ENCODE assay signal across 21 cellular contexts in genomic region chr9:135660407-135660806, GRCh38. TPM values are rescaled to one million over a fixed set of nuclear protein-coding genes. Genes with fewer than 3 reads are reported as not detected.
A peak's percentile ranks its signal among the peaks of the same experiment; 100 is the strongest.
DNase-seq lines count a peak whose midpoint lies in the region; ATAC-seq and TF ChIP-seq lines count a peak whose summit lies in the region.
"Had no signal": no experiment of that assay in that cellular context is flagged by ENCODE, and none has a peak within 500 bp of the region (broad histone marks: within the 10 kb centered on the region; RNA-seq: fewer than 3 reads in every experiment).

No MANE protein-coding gene starts in this region.

- TF ChIP-seq CTCF in coronary artery (IDR thresholded peaks at IDR 0.05) (no peak), neural progenitor cell (IDR thresholded peaks at IDR 0.05) (no peak), HFFc6 (IDR thresholded peaks at IDR 0.05) (no peak)

- H2AFZ ChIP-seq in neural progenitor cell (replicated peaks) = no peak overlapping the region

- DNase-seq in H7 (peak; percentile 7), coronary artery (ENCODE audit: low spot score) (peak; percentile 14), neural progenitor cell (ENCODE audit: low spot score) (no peak), HFFc6 (no peak), DMS153 (lab: John Stamatoyannopoulos, UW) (no peak)
- DNase-seq: BE2C; C1 segment of cervical spinal cord; CD4-positive, alpha-beta memory T cell; CD4-positive, CD25-positive, alpha-beta regulatory T cell; CD8-positive, alpha-beta memory T cell; COR-L47; DMS 273 treated with DMSO at 0.1 percent for 48 hours; DMS79 treated with DMSO at 0.1 percent for 48 hours; GF-D8 had no signal

- H3K9me3 ChIP-seq in neural progenitor cell (ENCODE audit: low read depth) = no peaks in the 10 kb centered on the region
- H3K9me3 ChIP-seq: A549, BE2C, BLaER1 had no signal

- H3K36me3 ChIP-seq in H7 (replicated peaks; ENCODE audit: control insufficient read depth, insufficient read depth, low read length) (no peaks in the 10 kb centered on the region), neural progenitor cell (no peaks in the 10 kb centered on the region)
- H3K36me3 ChIP-seq: BE2C, BLaER1 had no signal

- H3K27ac Mint-ChIP-seq in neural progenitor cell = peak overlapping the region; percentile 93
- no peak overlapping the region for H3K27ac Mint-ChIP-seq in HFFc6
- H3K27ac Mint-ChIP-seq: CD4-positive, alpha-beta memory T cell; CD4-positive, CD25-positive, alpha-beta regulatory T cell had no signal

- no peak overlapping the region for H3K9ac ChIP-seq in neural progenitor cell
- H3K9ac ChIP-seq: BLaER1 had no signal

- H3K36me3 Mint-ChIP-seq in neural progenitor cell (no peaks in the 10 kb centered on the region), HFFc6 (ENCODE audit: low read depth) (no peaks in the 10 kb centered on the region)
- H3K36me3 Mint-ChIP-seq: CD14-positive monocyte; CD4-positive, alpha-beta memory T cell; CD4-positive, CD25-positive, alpha-beta regulatory T cell; CD8-positive, alpha-beta memory T cell had no signal

- peaks cover 13% of the 10 kb centered on the region for H3K4me1 ChIP-seq in neural progenitor cell
- H3K4me1 ChIP-seq: A549 had no signal

- peaks cover 19% of the 10 kb centered on the region for H3K27me3 Mint-ChIP-seq in neural progenitor cell (ENCODE audit: insufficient read depth, low read depth)
- peaks cover 10% of the 10 kb centered on the region for H3K27me3 Mint-ChIP-seq in HFFc6 (ENCODE audit: insufficient read depth)
- H3K27me3 Mint-ChIP-seq: CD4-positive, CD25-positive, alpha-beta regulatory T cell had no signal

- H3K79me2 ChIP-seq in neural progenitor cell (ENCODE audit: low read depth) = no peaks in the 10 kb centered on the region

- H3F3A ChIP-seq in neural progenitor cell (ENCODE audit: low read depth) = peaks cover 6% of the 10 kb centered on the region

- H3K4me2 ChIP-seq in neural progenitor cell = no peak overlapping the region
- H3K4me2 ChIP-seq: A549, BLaER1 had no signal

- no peaks in the 10 kb centered on the region for H4K20me1 ChIP-seq in neural progenitor cell (ENCODE audit: low read depth)
- H4K20me1 ChIP-seq: BLaER1 had no signal

- H3K4me3 Mint-ChIP-seq in neural progenitor cell (no peak overlapping the region), HFFc6 (no peak overlapping the region)
- H3K4me3 Mint-ChIP-seq: CD14-positive monocyte; CD4-positive, alpha-beta memory T cell; CD4-positive, CD25-positive, alpha-beta regulatory T cell; CD8-positive, alpha-beta memory T cell had no signal

- no peaks in the 10 kb centered on the region for H3K27me3 ChIP-seq in H7 (ENCODE audit: control insufficient read depth, insufficient read depth, low read length)
- no peaks in the 10 kb centered on the region for H3K27me3 ChIP-seq in neural progenitor cell
- H3K27me3 ChIP-seq: BE2C, BLaER1 had no signal

- H3K9me3 Mint-ChIP-seq in neural progenitor cell (peaks cover 3% of the 10 kb centered on the region), HFFc6 (no peaks in the 10 kb centered on the region; the same call in 1 of the 2 replicates)
- H3K9me3 Mint-ChIP-seq: CD14-positive monocyte; CD4-positive, alpha-beta memory T cell; CD8-positive, alpha-beta memory T cell had no signal

- H3K4me3 ChIP-seq in H7 (ENCODE audit: insufficient read depth, low read depth, low read length) (no peak overlapping the region), coronary artery (no peak overlapping the region), neural progenitor cell (no peak overlapping the region)
- H3K4me3 ChIP-seq: A549, BLaER1, GM12878 had no signal

- no peak for ATAC-seq in GM21515 (IDR thresholded peaks at IDR 0.05; ENCODE audit: unreplicated experiment)
- ATAC-seq: A549, GM12878 had no signal

- H3K4me1 Mint-ChIP-seq in neural progenitor cell (peaks cover 27% of the 10 kb centered on the region), HFFc6 (ENCODE audit: low read depth) (no peaks in the 10 kb centered on the region)
- H3K4me1 Mint-ChIP-seq: CD14-positive monocyte; CD4-positive, alpha-beta memory T cell; CD4-positive, CD25-positive, alpha-beta regulatory T cell; CD8-positive, alpha-beta memory T cell had no signal

- H3K27ac ChIP-seq in coronary artery (no peak overlapping the region), neural progenitor cell (no peak overlapping the region)
- H3K27ac ChIP-seq: 22Rv1, A549, BLaER1 had no signal

RNA-seq across cellular contexts. Expression of gene LCN9, which starts 2.7 kb away (rescaled TPM):
- total RNA-seq in H7 (2014; rRNA removed; shearing (Covaris generic)) = 0.44 TPM in 1 of 2 replicates, not detected in the other
- 2.4 and 6.6 TPM in 2 replicates for total RNA-seq in neural progenitor cell (ENCODE audit: low replicate concordance)
- total RNA-seq in HFFc6 (2021; fragmentation: NEBNext Ultra II Directional; extraction: Animal tissue kit (Norgen Biotek cat#: 25700)) = not detected
- total RNA-seq: A172; CD4-positive, alpha-beta memory T cell; CD4-positive, CD25-positive, alpha-beta regulatory T cell; CD8-positive, alpha-beta memory T cell; GM12878 had no signal

RNA-seq across cellular contexts. Expression of gene GLT6D1, which starts 21.1 kb away (rescaled TPM):
- not detected in 2 replicates for total RNA-seq in H7 (2014; rRNA removed; shearing (Covaris generic))
- 0.12 and 0.80 TPM in 2 replicates for total RNA-seq in neural progenitor cell (ENCODE audit: low replicate concordance)
- not detected for total RNA-seq in HFFc6 (2021; fragmentation: NEBNext Ultra II Directional; extraction: Animal tissue kit (Norgen Biotek cat#: 25700))
- total RNA-seq: A172; CD4-positive, alpha-beta memory T cell; CD4-positive, CD25-positive, alpha-beta regulatory T cell; CD8-positive, alpha-beta memory T cell; GM12878 had no signal

RNA-seq across cellular contexts. Expression of gene SOHLH1, which starts 38.9 kb away (rescaled TPM):
- not detected in 2 replicates for total RNA-seq in H7 (2014; rRNA removed; shearing (Covaris generic))
- not detected in 2 replicates for total RNA-seq in neural progenitor cell (ENCODE audit: low replicate concordance)
- not detected for total RNA-seq in HFFc6 (2021; fragmentation: NEBNext Ultra II Directional; extraction: Animal tissue kit (Norgen Biotek cat#: 25700))
- total RNA-seq: A172; CD4-positive, alpha-beta memory T cell; CD4-positive, CD25-positive, alpha-beta regulatory T cell; CD8-positive, alpha-beta memory T cell; GM12878 had no signal

RNA-seq across cellular contexts. Expression of gene KCNT1, which starts 41.6 kb away (rescaled TPM):
- total RNA-seq in H7 (2014; rRNA removed; shearing (Covaris generic)) = 0.10 TPM in 1 of 2 replicates, not detected in the other
- total RNA-seq in neural progenitor cell (ENCODE audit: low replicate concordance) = not detected in 2 replicates
- total RNA-seq in HFFc6 (2021; fragmentation: NEBNext Ultra II Directional; extraction: Animal tissue kit (Norgen Biotek cat#: 25700)) = not detected
- total RNA-seq: A172; CD4-positive, CD25-positive, alpha-beta regulatory T cell; CD8-positive, alpha-beta memory T cell; GM12878 had no signal

Comparison
In these comparisons a context has a peak if more than half of its experiments do, and no peak if none do; other contexts are left out.
1. DNase-seq: peak in H7 (single experiment) and coronary artery (single experiment); none in neural progenitor cell (single experiment), HFFc6 (single experiment) and DMS153 (single experiment).